Comparison of ENCODE assay signal across 8 cellular contexts in the genomic region with DNA sequence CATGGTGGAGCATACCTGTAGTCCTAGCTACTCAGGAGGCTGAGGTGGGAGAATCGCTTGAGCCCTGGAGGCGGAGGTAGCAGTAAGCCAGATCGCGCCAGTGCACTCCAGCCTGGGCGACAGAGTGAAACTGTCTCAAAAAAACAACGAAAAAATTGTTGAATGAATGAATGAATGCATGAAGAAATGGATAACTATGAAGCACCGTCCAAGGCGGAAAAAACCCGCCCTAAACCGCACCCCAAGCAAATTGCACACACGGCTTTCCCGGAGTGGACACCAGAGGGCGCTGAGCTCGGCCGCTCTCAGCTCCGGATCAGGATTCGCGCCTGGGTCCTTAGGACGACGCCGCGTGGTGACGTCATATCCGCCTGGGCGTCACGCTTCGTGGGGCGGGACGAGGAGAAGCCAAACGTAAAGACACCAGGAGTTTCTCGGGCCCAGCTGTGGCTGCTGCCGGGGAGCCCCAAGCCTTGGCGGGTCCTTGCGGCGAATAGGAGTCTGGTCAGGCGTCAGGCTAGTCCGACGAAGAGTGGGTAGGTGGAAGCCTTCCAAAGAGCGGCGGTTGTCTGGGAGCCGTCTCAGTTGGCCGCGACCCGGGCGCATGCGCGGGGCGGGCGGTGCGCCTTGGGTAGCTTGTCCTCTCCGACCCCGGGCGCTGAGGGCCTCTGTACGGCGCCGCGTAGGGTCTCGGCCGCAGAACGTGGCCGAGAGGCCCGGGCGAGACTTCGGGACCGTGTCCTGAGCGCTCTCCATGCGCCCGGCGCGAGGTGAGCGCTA. TPM values are rescaled to one million over a fixed set of nuclear protein-coding genes. Genes with fewer than 3 reads are reported as not detected.
DNase-seq lines count a peak whose midpoint lies in the region; ATAC-seq and TF ChIP-seq lines count a peak whose summit lies in the region.

Gene HTD2, plus strand, starts transcription at position 639 of the 780 bp plus-strand sequence. CDS start 11,094 bp downstream, outside the sequence.
Gene RPP14, plus strand, starts transcription at position 364 of the 780 bp plus-strand sequence. CDS start 4,085 bp downstream, outside the sequence.

- peak within 1 kb of the TSS; percentile 96 for H2AFZ ChIP-seq in fibroblast of lung (ENCODE audit: low read length)

- H3K36me3 ChIP-seq in ES-I3 (ENCODE audit: insufficient read depth, low read length): peaks cover 7% of the 10 kb centered on the region
- H3K36me3 ChIP-seq in fibroblast of lung (ENCODE audit: control insufficient read depth, insufficient read depth, low read length): peaks cover 3% of the 10 kb centered on the region

- peak within 1 kb of the TSS; percentile 67 for H3K4me2 ChIP-seq in fibroblast of lung (ENCODE audit: extremely low read depth, insufficient read depth, low read length)

- peaks cover 39% of the 10 kb centered on the region for H3K79me2 ChIP-seq in fibroblast of lung (ENCODE audit: control insufficient read depth, insufficient read depth, low read length)

- H4K20me1 ChIP-seq in fibroblast of lung (ENCODE audit: control insufficient read depth, extremely low read depth, insufficient read depth, low read length): no peaks in the 10 kb centered on the region

- CTCF ChIA-PET in RWPE1 (lab: Yijun Ruan, JAX): interaction anchor here (0.6 to 2.5 kb wide), 14 partner anchors 10 to 707 kb away, joined by 3 to 8 read pairs (median 4); no protein-coding TSS in a partner anchor

- H3K27me3 Mint-ChIP-seq in activated T-helper 2 cell treated with anti-CD3 and anti-CD28 coated beads, Interferon-gamma antibody, Interleukin-2, Interleukin-4, amounts not matched to agents 10 μg/mL and 5 μg/mL and 100 μg/mL, durations not matched to agents 14 hours and 24 hours and 36 hours (ENCODE audit: low read depth): no peaks in the 10 kb centered on the region
- peaks cover 3 to 20% (median 11%) of the 10 kb centered on the region in 5 donors for H3K27me3 Mint-ChIP-seq in naive thymus-derived CD8-positive, alpha-beta T cell

- POLR2A ChIA-PET in RWPE1 (lab: Yijun Ruan, JAX; ENCODE audit: low non-redundant PET): no interaction called here
- POLR2A ChIA-PET in naive thymus-derived CD8-positive, alpha-beta T cell (lab: Charles Lee): interaction anchor here (0.5 to 2.4 kb wide), 26 partner anchors 10 to 1749 kb away, joined by 3 to 33 read pairs (median 4); partner anchors contain the start of genes ABHD6, APPL1, ARF4 and CCDC66

- TF ChIP-seq CTCF in LNCaP clone FGC (IDR thresholded peaks at IDR 0.05; ENCODE audit: control insufficient read depth, extremely low read depth, insufficient read depth) (peak; percentile 97), RWPE1 (conservative IDR thresholded peaks at IDR 0.05; ENCODE audit: low read depth) (peak; percentile 95), fibroblast of lung (conservative IDR thresholded peaks at IDR 0.05 in 1 of 2, IDR thresholded peaks at IDR 0.05 in 1 of 2; ENCODE audit: low read depth in 1 of 2, low read length in 2 of 2) (peak; percentile 93 to 99)

- no peaks in the 10 kb centered on the region for H3K27me3 ChIP-seq in fibroblast of lung (ENCODE audit: control insufficient read depth, insufficient read depth, low read length)

- H3K9me3 Mint-ChIP-seq in activated T-helper 2 cell treated with anti-CD3 and anti-CD28 coated beads, Interferon-gamma antibody, Interleukin-2, Interleukin-4, amounts not matched to agents 10 μg/mL and 5 μg/mL and 100 μg/mL, durations not matched to agents 14 hours and 24 hours and 36 hours: peaks cover 5% of the 10 kb centered on the region
- peaks cover 0 to 13% (median 5%) of the 10 kb centered on the region in 9 donors for H3K9me3 Mint-ChIP-seq in naive thymus-derived CD8-positive, alpha-beta T cell

- DNase-seq in H4 (ENCODE audit: low spot score): peak; percentile 92
- peak; percentile 93 for DNase-seq in LNCaP clone FGC (ENCODE audit: low read depth)
- peak; percentile 88 for DNase-seq in RWPE1 (ENCODE audit: low spot score)
- peak; percentile 97 for DNase-seq in activated T-helper 2 cell treated with anti-CD3 and anti-CD28 coated beads, Interferon-gamma antibody, Interleukin-2, Interleukin-4, amounts not matched to agents 10 μg/mL and 5 μg/mL and 100 μg/mL, durations not matched to agents 14 hours and 24 hours and 36 hours (ENCODE audit: low spot score)
- peak; percentile 95 to 98 for DNase-seq in fibroblast of lung (ENCODE audit: low read depth in 2 of 2)
- peak; percentile 95 to 100 (median 99) for DNase-seq in naive thymus-derived CD8-positive, alpha-beta T cell
- DNase-seq in stimulated activated naive CD4-positive, alpha-beta T cell (lab: John Stamatoyannopoulos, UW): peak; percentile 93 to 98 (median 97)

- no peaks in the 10 kb centered on the region; the same call in 1 of the 2 replicates for H3K9me3 ChIP-seq in ES-I3 (ENCODE audit: control insufficient read depth, insufficient read depth, low read length)
- no peaks in the 10 kb centered on the region for H3K9me3 ChIP-seq in fibroblast of lung (ENCODE audit: control insufficient read depth, insufficient read depth, low read depth, low read length)

- H3K4me1 ChIP-seq in ES-I3 (ENCODE audit: insufficient read depth, low read length) (peaks cover 5% of the 10 kb centered on the region), fibroblast of lung (ENCODE audit: control insufficient read depth, extremely low read depth, insufficient read depth, low read length) (peaks cover 6% of the 10 kb centered on the region)

- ATAC-seq in naive thymus-derived CD8-positive, alpha-beta T cell: peak; percentile 86 to 90

- H3K9ac ChIP-seq in ES-I3 (ENCODE audit: low read depth, low read length): peak within 1 kb of the TSS; percentile 87
- peak within 1 kb of the TSS; percentile 100 for H3K9ac ChIP-seq in fibroblast of lung (ENCODE audit: insufficient read depth, low read length)

- H3K4me3 ChIP-seq in LNCaP clone FGC (ENCODE audit: low read depth, low read length) (peak within 1 kb of the TSS; percentile 99), fibroblast of lung (replicated peaks in 1 of 4; ENCODE audit: control extremely low read depth in 1 of 4, insufficient read depth in 1 of 4, low read depth in 3 of 4, low read length in 4 of 4) (peak within 1 kb of the TSS; percentile 78 to 99 (median 98))

- intact Hi-C loops in activated T-helper 2 cell treated with anti-CD3 and anti-CD28 coated beads, Interferon-gamma antibody, Interleukin-2, Interleukin-4, amounts not matched to agents 10 μg/mL and 5 μg/mL and 100 μg/mL, durations not matched to agents 14 hours and 24 hours and 36 hours (cut with micrococcal nuclease): loop anchor here (1.0 to 5.0 kb wide), 6 partner anchors 45 to 324 kb away; partner anchors contain the start of genes ABHD6 and PDHB

- peak within 1 kb of the TSS; percentile 91 for H3K4me3 Mint-ChIP-seq in activated T-helper 2 cell treated with anti-CD3 and anti-CD28 coated beads, Interferon-gamma antibody, Interleukin-2, Interleukin-4, amounts not matched to agents 10 μg/mL and 5 μg/mL and 100 μg/mL, durations not matched to agents 14 hours and 24 hours and 36 hours (ENCODE audit: low read depth)
- H3K4me3 Mint-ChIP-seq in naive thymus-derived CD8-positive, alpha-beta T cell: peak within 1 kb of the TSS; percentile 92 to 100 (median 98)

- peak within 1 kb of the TSS; percentile 94 for H3K27ac ChIP-seq in RWPE1
- H3K27ac ChIP-seq in fibroblast of lung (ENCODE audit: insufficient read depth, low read length): peak within 1 kb of the TSS; percentile 99

- H3K36me3 Mint-ChIP-seq in activated T-helper 2 cell treated with anti-CD3 and anti-CD28 coated beads, Interferon-gamma antibody, Interleukin-2, Interleukin-4, amounts not matched to agents 10 μg/mL and 5 μg/mL and 100 μg/mL, durations not matched to agents 14 hours and 24 hours and 36 hours (ENCODE audit: low read depth): peaks cover 34% of the 10 kb centered on the region
- H3K36me3 Mint-ChIP-seq in naive thymus-derived CD8-positive, alpha-beta T cell: peaks cover 0 to 18% (median 10%) of the 10 kb centered on the region in 3 donors

- peak within 1 kb of the TSS; percentile 100 for H3K27ac Mint-ChIP-seq in activated T-helper 2 cell treated with anti-CD3 and anti-CD28 coated beads, Interferon-gamma antibody, Interleukin-2, Interleukin-4, amounts not matched to agents 10 μg/mL and 5 μg/mL and 100 μg/mL, durations not matched to agents 14 hours and 24 hours and 36 hours
- H3K27ac Mint-ChIP-seq in naive thymus-derived CD8-positive, alpha-beta T cell: peak within 1 kb of the TSS; percentile 97 to 100 (median 100)

- peaks cover 23% of the 10 kb centered on the region for H3K4me1 Mint-ChIP-seq in activated T-helper 2 cell treated with anti-CD3 and anti-CD28 coated beads, Interferon-gamma antibody, Interleukin-2, Interleukin-4, amounts not matched to agents 10 μg/mL and 5 μg/mL and 100 μg/mL, durations not matched to agents 14 hours and 24 hours and 36 hours (ENCODE audit: low read depth)
- peaks cover 11 to 44% (median 38%) of the 10 kb centered on the region in 4 donors for H3K4me1 Mint-ChIP-seq in naive thymus-derived CD8-positive, alpha-beta T cell

RNA-seq across cellular contexts. Expression of gene HTD2, which starts in this region (rescaled TPM):
- total RNA-seq in H4 (2014; rRNA removed; shearing (Covaris generic)): 7.1 and 24.6 TPM in 2 replicates
- total RNA-seq in activated T-helper 2 cell treated with anti-CD3 and anti-CD28 coated beads, Interferon-gamma antibody, Interleukin-2, Interleukin-4, amounts not matched to agents 10 μg/mL and 5 μg/mL and 100 μg/mL, durations not matched to agents 14 hours and 24 hours and 36 hours: 10.1 and 10.5 TPM in 2 replicates
- total RNA-seq in fibroblast of lung: 8.9 and 9.5 TPM in 2 replicates
- polyA plus RNA-seq in fibroblast of lung: 8.6 and 10.3 TPM in 2 replicates
- polyA plus RNA-seq in fibroblast of lung (2012): 5.0 and 6.3 TPM in 2 replicates
- 1.1 TPM in 2 replicates for polyA minus RNA-seq in fibroblast of lung (ENCODE audit: low replicate concordance)
- total RNA-seq in naive thymus-derived CD8-positive, alpha-beta T cell: 1 to 10 TPM; 6.4 to 8.6 TPM
- polyA plus RNA-seq in naive thymus-derived CD8-positive, alpha-beta T cell: 10 to 100 TPM; 17.4 to 31.2 (median 23.7) TPM

RNA-seq across cellular contexts. Expression of gene RPP14, which starts in this region (rescaled TPM):
- 6.2 and 12.0 TPM in 2 replicates for total RNA-seq in H4 (2014; rRNA removed; shearing (Covaris generic))
- total RNA-seq in activated T-helper 2 cell treated with anti-CD3 and anti-CD28 coated beads, Interferon-gamma antibody, Interleukin-2, Interleukin-4, amounts not matched to agents 10 μg/mL and 5 μg/mL and 100 μg/mL, durations not matched to agents 14 hours and 24 hours and 36 hours: 21.8 and 23.8 TPM in 2 replicates
- 10.6 and 11.0 TPM in 2 replicates for total RNA-seq in fibroblast of lung
- 16.9 and 17.1 TPM in 2 replicates for polyA plus RNA-seq in fibroblast of lung
- 9.5 and 10.1 TPM in 2 replicates for polyA plus RNA-seq in fibroblast of lung (2012)
- polyA minus RNA-seq in fibroblast of lung (ENCODE audit: low replicate concordance): 0.43 and 10.3 TPM in 2 replicates
- total RNA-seq in naive thymus-derived CD8-positive, alpha-beta T cell: 10 to 100 TPM; 19.4 to 20.4 TPM
- polyA plus RNA-seq in naive thymus-derived CD8-positive, alpha-beta T cell: 1 to 10 TPM; 7.5 to 8.5 (median 7.8) TPM

Comparison
In these comparisons a context has a peak if more than half of its experiments do, and no peak if none do; other contexts are left out.
1. Peak in every context shown above with its lines: DNase-seq, ATAC-seq, H3K4me3 ChIP-seq and H3K27ac ChIP-seq.